Comparison of ENCODE assay signal across 8 cellular contexts in genomic region chr10:61900829-61901783, GRCh38. TPM values are rescaled to one million over a fixed set of nuclear protein-coding genes. Genes with fewer than 3 reads are reported as not detected.
DNase-seq lines count a peak whose midpoint lies in the region; ATAC-seq and TF ChIP-seq lines count a peak whose summit lies in the region.

ARID5B (plus strand) TSS chr10:61901699; CDS start chr10:61901710, 11 bp downstream.

- H3K56ac ChIP-seq in mesendoderm (ENCODE audit: low read length): peak within 1 kb of the TSS; percentile 61

- H3K23ac ChIP-seq in mesendoderm (ENCODE audit: low read length): no peak within 1 kb of the TSS

- DNase-seq in AG04449 (ENCODE audit: low read depth, low spot score): no peak
- peak; percentile 13 to 35 for DNase-seq in NCI-H526 (lab: John Stamatoyannopoulos, UW)
- DNase-seq in activated T-cell treated with anti-CD3 and anti-CD28 coated beads for 1 hour (ENCODE audit: low read depth): peak; percentile 35
- no peak for DNase-seq in epithelial cell of prostate (ENCODE audit: low read depth, low spot score)
- peak; percentile 83 for DNase-seq in mesendoderm
- DNase-seq in stimulated activated naive CD8-positive, alpha-beta T cell treated with anti-CD3 and anti-CD28 coated beads, Interleukin-15, amount 100 ng/mL, for 72 hours: peak; percentile 48 to 50

- peak within 1 kb of the TSS; percentile 94 for H3K4me2 ChIP-seq in mesendoderm (ENCODE audit: low read length)

- H3K79me1 ChIP-seq in mesendoderm (ENCODE audit: low read length): no peaks in the 10 kb centered on the region

- POLR2A ChIA-PET in AG04449 (lab: Yijun Ruan, JAX): interaction anchor here (0.7 to 1.2 kb wide), 2 partner anchors 63 to 64 kb away, joined by 3 read pairs; no protein-coding TSS in a partner anchor

- no peaks in the 10 kb centered on the region for H3K79me2 ChIP-seq in mesendoderm (ENCODE audit: control insufficient read depth, insufficient read depth, low read length)

- no peak within 1 kb of the TSS for H2BK5ac ChIP-seq in mesendoderm (ENCODE audit: low read length)

- peak; percentile 60 for TF ChIP-seq POLR2A in GM18505 (IDR thresholded peaks at IDR 0.05; ENCODE audit: borderline replicate concordance, extremely low read depth, insufficient read depth, insufficient read length)

- peak within 1 kb of the TSS; percentile 96 for H3K27ac ChIP-seq in epithelial cell of prostate
- H3K27ac ChIP-seq in mesendoderm (ENCODE audit: low read depth, low read length): no peak within 1 kb of the TSS

- no peak within 1 kb of the TSS for H2BK15ac ChIP-seq in mesendoderm (replicated peaks; ENCODE audit: low read depth)

- no peak within 1 kb of the TSS for H2AK5ac ChIP-seq in mesendoderm (ENCODE audit: low read length)

- H3K9ac ChIP-seq in mesendoderm (ENCODE audit: low read length): peak within 1 kb of the TSS; percentile 47

- peaks cover 52% of the 10 kb centered on the region for H3K4me1 Mint-ChIP-seq in stimulated activated naive CD8-positive, alpha-beta T cell treated with anti-CD3 and anti-CD28 coated beads, Interleukin-15, amount 100 ng/mL, for 72 hours

- no CpG with 5 or more reads among the region's 34 CpGs for WGBS in mesendoderm (ENCODE audit: extremely low coverage, insufficient coverage, low lambda C conversion rate)

- H2BK120ac ChIP-seq in mesendoderm (ENCODE audit: low read depth, low read length): peak within 1 kb of the TSS; percentile 88

- H3K27me3 ChIP-seq in mesendoderm (ENCODE audit: insufficient read depth, low read length, poor library complexity): peaks cover 2% of the 10 kb centered on the region

- CTCF ChIA-PET in AG04449 (lab: Yijun Ruan, JAX): interaction anchor here (1.0 to 3.2 kb wide), 6 partner anchors 119 to 344 kb away, joined by 3 to 18 read pairs (median 8); no protein-coding TSS in a partner anchor

- H3K4me1 ChIP-seq in mesendoderm (ENCODE audit: control insufficient read depth, low read depth, low read length): peaks cover 5% of the 10 kb centered on the region

- H3K36me3 ChIP-seq in mesendoderm (ENCODE audit: control insufficient read depth, insufficient read depth, low read length): no peaks in the 10 kb centered on the region

- H4K8ac ChIP-seq in mesendoderm (ENCODE audit: low read depth, low read length): no peak within 1 kb of the TSS

- H3K4me3 Mint-ChIP-seq in stimulated activated naive CD8-positive, alpha-beta T cell treated with anti-CD3 and anti-CD28 coated beads, Interleukin-15, amount 100 ng/mL, for 72 hours: peak within 1 kb of the TSS; percentile 79 to 93

- H3K4me3 ChIP-seq in AG04449 (ENCODE audit: low read depth, low read length): peak within 1 kb of the TSS; percentile 81
- peak within 1 kb of the TSS; percentile 34 for H3K4me3 ChIP-seq in mesendoderm (ENCODE audit: low read length)

- H4K5ac ChIP-seq in mesendoderm (ENCODE audit: low read length): no peak within 1 kb of the TSS

- H3K4ac ChIP-seq in mesendoderm (ENCODE audit: low read depth, low read length): peak within 1 kb of the TSS; percentile 81

- H3K18ac ChIP-seq in mesendoderm (ENCODE audit: low read length): peak within 1 kb of the TSS; percentile 92

- peak within 1 kb of the TSS; percentile 100 for H3K27ac Mint-ChIP-seq in stimulated activated naive CD8-positive, alpha-beta T cell treated with anti-CD3 and anti-CD28 coated beads, Interleukin-15, amount 100 ng/mL, for 72 hours

- H3K9me3 Mint-ChIP-seq in stimulated activated naive CD8-positive, alpha-beta T cell treated with anti-CD3 and anti-CD28 coated beads, Interleukin-15, amount 100 ng/mL, for 72 hours: no peaks in the 10 kb centered on the region

- H3K27me3 Mint-ChIP-seq in stimulated activated naive CD8-positive, alpha-beta T cell treated with anti-CD3 and anti-CD28 coated beads, Interleukin-15, amount 100 ng/mL, for 72 hours: no peaks in the 10 kb centered on the region

- ATAC-seq in GM18505 (IDR thresholded peaks at IDR 0.05; ENCODE audit: unreplicated experiment) (no peak), HG02852 (IDR thresholded peaks at IDR 0.05; ENCODE audit: unreplicated experiment) (no peak)
- ATAC-seq in stimulated activated naive CD8-positive, alpha-beta T cell treated with anti-CD3 and anti-CD28 coated beads, Interleukin-15, amount 100 ng/mL, for 72 hours: no peak

- TF ChIP-seq CTCF in AG04449 (IDR thresholded peaks at IDR 0.05; ENCODE audit: insufficient read depth, low read length, missing control alignments): no peak

RNA-seq across cellular contexts. Expression of gene ARID5B, which starts in this region (rescaled TPM):
- 2.1 TPM for polyA plus RNA-seq in mesendoderm (2013, experiment 1 of 2)
- 2.0 TPM for polyA plus RNA-seq in mesendoderm (2013, experiment 2 of 2)

Comparison
In these comparisons a context has a peak if more than half of its experiments do, and no peak if none do; other contexts are left out.
1. DNase-seq: peak in NCI-H526 (2 of 2), activated T-cell treated with anti-CD3 and anti-CD28 coated beads for 1 hour (single experiment), mesendoderm (single experiment) and stimulated activated naive CD8-positive, alpha-beta T cell treated with anti-CD3 and anti-CD28 coated beads, Interleukin-15, amount 100 ng/mL, for 72 hours (2 of 2); none in AG04449 (single experiment) and epithelial cell of prostate (single experiment).